ENCODE assay signal across 9 cellular contexts in genomic region chr10:128150551-128150950, GRCh38. TPM values are rescaled to one million over a fixed set of nuclear protein-coding genes. Genes with fewer than 3 reads are reported as not detected.
DNase-seq lines count a peak whose midpoint lies in the region; ATAC-seq and TF ChIP-seq lines count a peak whose summit lies in the region.
"Had no signal": no experiment of that assay in that cellular context is flagged by ENCODE, and none has a peak within 500 bp of the region (broad histone marks: within the 10 kb centered on the region; RNA-seq: fewer than 3 reads in every experiment).

No MANE protein-coding gene starts in this region.

- peaks cover 0 to 10% of the 10 kb centered on the region in 2 donors for H3K27me3 Mint-ChIP-seq in natural killer cell treated with Interleukin-12 subunit alpha and Interleukin-12 subunit beta and Interleukin-15 and Interleukin-18, amount 100 ng/mL, for 72 hours

- H3K27ac ChIP-seq in BLaER1 (no peak overlapping the region), KMS-11 (no peak overlapping the region), coronary artery (no peak overlapping the region), PC-9 (no peak overlapping the region)

- H3K9me2 ChIP-seq in PC-9 (ENCODE audit: insufficient read depth) = no peaks in the 10 kb centered on the region

- ATAC-seq in natural killer cell treated with Interleukin-12 subunit alpha and Interleukin-12 subunit beta and Interleukin-15 and Interleukin-18, amount 100 ng/mL, for 72 hours = no peak
- ATAC-seq in GM18498 (IDR thresholded peaks at IDR 0.05; ENCODE audit: unreplicated experiment) = no peak
- no peak for ATAC-seq in HG02884 (IDR thresholded peaks at IDR 0.05; ENCODE audit: unreplicated experiment)

- TF ChIP-seq CTCF in KMS-11 (conservative IDR thresholded peaks at IDR 0.05; ENCODE audit: low read depth, low read length) = no peak
- TF ChIP-seq CTCF in coronary artery (IDR thresholded peaks at IDR 0.05) = no peak
- no peak for TF ChIP-seq CTCF in PC-9 (conservative IDR thresholded peaks at IDR 0.05)

- H3K9me3 ChIP-seq in BLaER1 (peaks cover 4% of the 10 kb centered on the region; the same call in 1 of the 2 replicates), PC-9 (ENCODE audit: insufficient read depth, low read depth) (no peaks in the 10 kb centered on the region)

- H3K27me3 ChIP-seq in BLaER1 (peaks cover 14% of the 10 kb centered on the region; the same call in 1 of the 2 replicates), KMS-11 (ENCODE audit: insufficient read depth, low read depth) (no peaks in the 10 kb centered on the region), PC-9 (ENCODE audit: insufficient read depth, low read depth) (peaks cover 11% of the 10 kb centered on the region)

- BruUV-seq in PC-9 (replicated peaks; lab: Mats Ljungman, UMichigan) = no TSS peak

- no peaks in the 10 kb centered on the region for H3K36me3 Mint-ChIP-seq in natural killer cell treated with Interleukin-12 subunit alpha and Interleukin-12 subunit beta and Interleukin-15 and Interleukin-18, amount 100 ng/mL, for 72 hours

- H3K9me3 Mint-ChIP-seq in natural killer cell treated with Interleukin-12 subunit alpha and Interleukin-12 subunit beta and Interleukin-15 and Interleukin-18, amount 100 ng/mL, for 72 hours = no peaks in the 10 kb centered on the region

- H3K36me3 ChIP-seq in BLaER1 = no peaks in the 10 kb centered on the region
- no peaks in the 10 kb centered on the region for H3K36me3 ChIP-seq in KMS-11 (ENCODE audit: insufficient read depth)
- H3K36me3 ChIP-seq in PC-9 (ENCODE audit: low read depth) = no peaks in the 10 kb centered on the region

- no peaks in the 10 kb centered on the region for H3F3A ChIP-seq in PC-9 (ENCODE audit: insufficient read depth, low read depth)

- CTCF ChIA-PET in PC-9 (lab: Charles Lee) = no interaction called here

- H3K79me2 ChIP-seq in KMS-11 (ENCODE audit: insufficient read depth, low read depth) = no peaks in the 10 kb centered on the region
- no peaks in the 10 kb centered on the region for H3K79me2 ChIP-seq in PC-9 (ENCODE audit: low read depth)

- H3K4me3 ChIP-seq in BLaER1 (peak overlapping the region; percentile 77), KMS-11 (IDR thresholded peaks at IDR 0.05; ENCODE audit: insufficient read depth, low read depth, low read length) (no peak overlapping the region), coronary artery (peak overlapping the region; percentile 69), PC-9 (no peak overlapping the region)

- H3K4me1 Mint-ChIP-seq in natural killer cell treated with Interleukin-12 subunit alpha and Interleukin-12 subunit beta and Interleukin-15 and Interleukin-18, amount 100 ng/mL, for 72 hours (ENCODE audit: low read depth in 2 of 2) = peaks cover 16% of the 10 kb centered on the region in 2 donors

- peak overlapping the region; percentile 76 for H3K9ac ChIP-seq in BLaER1
- no peak overlapping the region for H3K9ac ChIP-seq in KMS-11

- H2AFZ ChIP-seq in KMS-11 (ENCODE audit: low read depth) = peak overlapping the region; percentile 90
- no peak overlapping the region for H2AFZ ChIP-seq in PC-9

- POLR2A ChIA-PET in PC-9 (lab: Charles Lee; ENCODE audit: unreplicated experiment) = no interaction called here

- peak overlapping the region; percentile 61 for H3K4me3 Mint-ChIP-seq in natural killer cell treated with Interleukin-12 subunit alpha and Interleukin-12 subunit beta and Interleukin-15 and Interleukin-18, amount 100 ng/mL, for 72 hours

- no peaks in the 10 kb centered on the region for H4K20me1 ChIP-seq in BLaER1
- H4K20me1 ChIP-seq in KMS-11 (ENCODE audit: insufficient read depth) = no peaks in the 10 kb centered on the region
- H4K20me1 ChIP-seq in PC-9 (ENCODE audit: insufficient read depth) = no peaks in the 10 kb centered on the region

- H3K4me1 ChIP-seq in BLaER1 (peaks cover 57% of the 10 kb centered on the region), KMS-11 (ENCODE audit: low read depth, poor library complexity, severe bottlenecking) (no peaks in the 10 kb centered on the region), PC-9 (replicated peaks; ENCODE audit: insufficient read depth) (no peaks in the 10 kb centered on the region)

- H3K27ac Mint-ChIP-seq in natural killer cell treated with Interleukin-12 subunit alpha and Interleukin-12 subunit beta and Interleukin-15 and Interleukin-18, amount 100 ng/mL, for 72 hours = no peak overlapping the region
- H3K27ac Mint-ChIP-seq: stimulated activated naive B cell treated with anti-CD40 and anti-IgM and Interleukin-4, amounts not matched to agents 10 μg/mL and 1 μg/mL and 100 μg/mL, for 72 hours had no signal

- H3K4me2 ChIP-seq in BLaER1 = peak overlapping the region; percentile 97
- H3K4me2 ChIP-seq in KMS-11 = peak overlapping the region; percentile 52
- no peak overlapping the region for H3K4me2 ChIP-seq in PC-9

- DNase-seq in coronary artery (ENCODE audit: low spot score) (no peak), NCI-H187 treated with DMSO at 0.1 percent for 48 hours (lab: John Stamatoyannopoulos, UW) (no peak), PC-9 (no peak)
- DNase-seq in natural killer cell treated with Interleukin-12 subunit alpha and Interleukin-12 subunit beta and Interleukin-15 and Interleukin-18, amount 100 ng/mL, for 72 hours (ENCODE audit: low spot score) = no peak

- intact Hi-C loops in PC-9 (cut with micrococcal nuclease; ENCODE audit: unreplicated experiment) = loop anchor here (2.0 kb wide), 1 partner anchor 72 kb away; no protein-coding TSS in a partner anchor

RNA-seq across cellular contexts. Expression of gene MKI67, which starts 24.3 kb away (rescaled TPM):
- 100 to 1,000 TPM; 141 to 270 TPM for total RNA-seq in natural killer cell treated with Interleukin-12 subunit alpha and Interleukin-12 subunit beta and Interleukin-15 and Interleukin-18, amount 100 ng/mL, for 72 hours
- 75.2 and 114 TPM in 2 replicates for total RNA-seq in PC-9 (2021)

Comparison
In these comparisons a context has a peak if more than half of its experiments do, and no peak if none do; other contexts are left out.
1. H3K4me3 ChIP-seq: peak in BLaER1 (single experiment) and coronary artery (single experiment); none in KMS-11 (single experiment) and PC-9 (single experiment).